Comparison of ENCODE assay signal across 8 cellular contexts in the genomic region with DNA sequence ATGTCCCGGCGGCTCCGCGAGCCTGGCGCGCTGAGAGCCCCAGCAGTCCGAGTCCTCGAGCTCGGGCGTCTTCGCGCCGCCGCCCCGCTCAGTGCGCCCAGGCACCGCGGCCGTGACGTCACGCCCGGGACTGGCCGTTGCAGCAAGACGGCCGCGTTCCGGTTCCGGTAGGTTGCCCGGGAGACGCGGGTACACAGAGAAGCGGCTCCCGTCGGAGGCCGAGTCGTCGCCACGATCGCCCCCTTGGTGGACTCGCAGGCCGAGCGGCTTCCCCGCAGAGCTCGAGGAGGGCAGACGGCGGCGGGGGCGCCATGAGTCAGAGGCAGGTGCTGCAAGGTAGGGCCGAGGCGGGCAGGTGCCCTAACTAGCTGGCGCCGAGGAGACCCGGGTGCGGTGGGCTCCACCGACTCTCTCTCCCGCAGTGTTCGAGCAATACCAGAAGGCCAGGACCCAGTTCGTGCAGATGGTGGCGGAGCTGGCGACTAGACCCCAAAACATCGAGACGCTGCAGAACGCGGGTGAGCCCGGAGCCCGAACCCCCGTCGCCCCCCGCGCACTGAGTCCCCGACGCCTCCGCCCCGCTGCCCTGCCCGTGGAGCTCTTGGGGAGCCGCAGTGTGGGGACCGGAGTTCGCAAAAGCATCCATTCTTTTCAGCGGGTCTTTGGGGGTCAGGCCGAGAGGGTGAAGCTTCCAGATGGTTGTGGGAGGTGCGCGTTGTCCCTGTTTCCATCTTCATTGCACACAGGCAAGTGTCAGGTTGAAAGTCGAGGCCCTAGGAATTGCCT. TPM values are rescaled to one million over a fixed set of nuclear protein-coding genes. Genes with fewer than 3 reads are reported as not detected.
DNase-seq lines count a peak whose midpoint lies in the region; ATAC-seq and TF ChIP-seq lines count a peak whose summit lies in the region.

A gene (plus strand): TSS at position 196 of the 786 bp plus-strand sequence. CDS start 116 bp downstream, at position 312.

- ATAC-seq in HG03342 (IDR thresholded peaks at IDR 0.05; ENCODE audit: unreplicated experiment) (peak; percentile 42), HG02884 (IDR thresholded peaks at IDR 0.05; ENCODE audit: unreplicated experiment) (no peak), GM21367 (IDR thresholded peaks at IDR 0.05; ENCODE audit: unreplicated experiment) (no peak)

- H3K4me1 ChIP-seq in CD4-positive, alpha-beta memory T cell (ENCODE audit: insufficient read depth, low read length) = peaks cover 6% of the 10 kb centered on the region
- no peaks in the 10 kb centered on the region for H3K4me1 ChIP-seq in ovary (ENCODE audit: insufficient read depth)

- TF ChIP-seq POLR2A in ovary (IDR thresholded peaks at IDR 0.05) = no peak

- TF ChIP-seq EP300 in ovary (IDR thresholded peaks at IDR 0.05) = no peak

- no peak within 1 kb of the TSS for H3K4me3 ChIP-seq in CD4-positive, alpha-beta memory T cell (ENCODE audit: low read length in 2 of 2)
- H3K4me3 ChIP-seq in ovary = peak within 1 kb of the TSS; percentile 4

- peak in 2 of 5 donors; percentile 26 to 43 for DNase-seq in CD4-positive, alpha-beta memory T cell
- DNase-seq in activated CD4-positive, alpha-beta T cell treated with anti-CD3 and anti-CD28 coated beads for 48 hours = peak; percentile 72
- peak; percentile 48 for DNase-seq in germinal center (ENCODE audit: low spot score)
- peak in 4 of 5 donors; percentile 21 to 43 (median 23) for DNase-seq in ovary
- no peak for DNase-seq in superior temporal gyrus (ENCODE audit: extremely low spot score)

- peaks cover 54% of the 10 kb centered on the region for H3K27me3 ChIP-seq in CD4-positive, alpha-beta memory T cell (ENCODE audit: insufficient read depth, low read length)
- no peaks in the 10 kb centered on the region for H3K27me3 ChIP-seq in ovary

- peaks cover 6 to 25% (median 14%) of the 10 kb centered on the region in 4 donors for H3K4me1 Mint-ChIP-seq in CD4-positive, alpha-beta memory T cell

- H3K4me3 Mint-ChIP-seq in CD4-positive, alpha-beta memory T cell = peak within 1 kb of the TSS; percentile 28 to 70 (median 56)

- CTCF ChIA-PET in CD4-positive, alpha-beta memory T cell (lab: Charles Lee; ENCODE audit: partially characterized antibody) = no interaction called here

- POLR2A ChIA-PET in CD4-positive, alpha-beta memory T cell (lab: Charles Lee; ENCODE audit: partially characterized antibody) = interaction anchor here (1.7 to 2.0 kb wide), 2 partner anchors 8 to 116 kb away, joined by 4 to 6 read pairs; no protein-coding TSS in a partner anchor

- peak within 1 kb of the TSS in 6 of 7 donors; percentile 7 to 90 (median 82) for H3K27ac Mint-ChIP-seq in CD4-positive, alpha-beta memory T cell

- H3K36me3 ChIP-seq in CD4-positive, alpha-beta memory T cell (ENCODE audit: insufficient read depth, low read length) = no peaks in the 10 kb centered on the region
- no peaks in the 10 kb centered on the region for H3K36me3 ChIP-seq in ovary

- no peaks in the 10 kb centered on the region for H3K9me3 ChIP-seq in CD4-positive, alpha-beta memory T cell (ENCODE audit: control insufficient read depth in 1 of 2, low read length in 2 of 2)
- no peaks in the 10 kb centered on the region for H3K9me3 ChIP-seq in ovary

- peaks cover 0 to 27% (median 17%) of the 10 kb centered on the region in 8 donors for H3K9me3 Mint-ChIP-seq in CD4-positive, alpha-beta memory T cell

- peaks cover 0 to 5% of the 10 kb centered on the region in 2 donors for H3K36me3 Mint-ChIP-seq in CD4-positive, alpha-beta memory T cell

- intact Hi-C loops in CD4-positive, alpha-beta memory T cell (cut with micrococcal nuclease) = no loop called here
- intact Hi-C loops in ovary (cut with DNase I) = loop anchor here in 2 of 4 donors (10.0 kb wide), 1 partner anchor 89 kb away; no protein-coding TSS in a partner anchor

- no peak for TF ChIP-seq CTCF in ovary (IDR thresholded peaks at IDR 0.05)

- no peak within 1 kb of the TSS for H3K27ac ChIP-seq in CD4-positive, alpha-beta memory T cell (ENCODE audit: low read depth, low read length)
- no peak within 1 kb of the TSS for H3K27ac ChIP-seq in ovary

- H3K27me3 Mint-ChIP-seq in CD4-positive, alpha-beta memory T cell = peaks cover 37 to 45% of the 10 kb centered on the region in 2 donors

- WGBS in ovary, 3 donors = 5 to 6% (median 5%) methylated on average over 71 to 83 of the region's 83 CpGs

RNA-seq across cellular contexts. Expression of the gene that starts here (rescaled TPM):
- total RNA-seq in CD4-positive, alpha-beta memory T cell = not detected
- polyA plus RNA-seq in CD4-positive, alpha-beta memory T cell = not detected
- total RNA-seq in ovary = 10 to 100 TPM in 1 of 7 donors, 1 to 10 TPM in 1, under 1 TPM in 3, not detected in 2; 0.50 to 22.1 (median 0.95) TPM
- polyA plus RNA-seq in ovary = under 1 TPM; 0.04 to 0.23 TPM
